ENCODE assay signal across 1 cellular context in genomic region chr6:166988674-166989201, GRCh38.
TF ChIP-seq lines count a peak whose summit lies in the region.

No MANE protein-coding gene starts in this region.

TF ChIP-seq in GM23338, 12 proteins besides CTCF, POLR2A, EP300 and RAD21 (continued from another document):
- TF ChIP-seq ZNF462 (CRISPR knock-in tag; IDR thresholded peaks at IDR 0.05) (0 out of 2 replicates have a peak, but pooled peaks have one; percentile 2), EZH2 (IDR thresholded peaks at IDR 0.05; ENCODE audit: low read depth, unreplicated experiment) (no peak)
